ENCODE assay signal across 8 cellular contexts in genomic region chr17:76262732-76263344, GRCh38. TPM values are rescaled to one million over a fixed set of nuclear protein-coding genes. Genes with fewer than 3 reads are reported as not detected.
A peak's percentile ranks its signal among the peaks of the same experiment; 100 is the strongest.
DNase-seq lines count a peak whose midpoint lies in the region; ATAC-seq, FAIRE-seq and TF ChIP-seq lines count a peak whose summit lies in the region.
"Had no signal": no experiment of that assay in that cellular context is flagged by ENCODE, and none has a peak within 500 bp of the region (broad histone marks: within the 10 kb centered on the region; RNA-seq: fewer than 3 reads in every experiment).

No MANE protein-coding gene starts in this region.

- no peaks in the 10 kb centered on the region for H4K20me1 ChIP-seq in neural progenitor cell (ENCODE audit: low read depth)

- H3K9ac ChIP-seq in neural progenitor cell, result no peak overlapping the region

- H2AFZ ChIP-seq in neural progenitor cell (replicated peaks), result no peak overlapping the region

- H3K4me3 ChIP-seq in neural progenitor cell, result no peak overlapping the region
- H3K4me3 ChIP-seq: lung had no signal

- peaks cover 15% of the 10 kb centered on the region for H3K36me3 Mint-ChIP-seq in activated naive CD8-positive, alpha-beta T cell treated with anti-CD3 and anti-CD28 coated beads, Interleukin-2, amount 50 U/mL, for 24 hours (ENCODE audit: low read depth)
- peaks cover 2% of the 10 kb centered on the region for H3K36me3 Mint-ChIP-seq in neural progenitor cell

- peaks cover 25% of the 10 kb centered on the region for H3K79me2 ChIP-seq in neural progenitor cell (ENCODE audit: low read depth)

- no peak for TF ChIP-seq CTCF in neural progenitor cell (IDR thresholded peaks at IDR 0.05)

- peak overlapping the region; percentile 52 for H3K4me3 Mint-ChIP-seq in activated naive CD8-positive, alpha-beta T cell treated with anti-CD3 and anti-CD28 coated beads, Interleukin-2, amount 50 U/mL, for 24 hours
- no peak overlapping the region for H3K4me3 Mint-ChIP-seq in neural progenitor cell

- H3K4me2 ChIP-seq in neural progenitor cell, result no peak overlapping the region

- peaks cover 43% of the 10 kb centered on the region for H3K4me1 Mint-ChIP-seq in activated naive CD8-positive, alpha-beta T cell treated with anti-CD3 and anti-CD28 coated beads, Interleukin-2, amount 50 U/mL, for 24 hours
- H3K4me1 Mint-ChIP-seq in neural progenitor cell, result peaks cover 44% of the 10 kb centered on the region

- FAIRE-seq in GM18507 (lab: Jason Lieb, UNC) (peak; percentile 92), RCC 7860 (lab: Jason Lieb, UNC) (no peak), frontal cortex (lab: Jason Lieb, UNC) (no peak)

- H3K36me3 ChIP-seq in neural progenitor cell, result no peaks in the 10 kb centered on the region

- no peak overlapping the region for H3K27ac ChIP-seq in neural progenitor cell

- no peak for ATAC-seq in activated naive CD8-positive, alpha-beta T cell treated with anti-CD3 and anti-CD28 coated beads, Interleukin-2, amount 50 U/mL, for 24 hours
- no peak for ATAC-seq in GM21619 (IDR thresholded peaks at IDR 0.05; ENCODE audit: unreplicated experiment)

- no peaks in the 10 kb centered on the region for H3K9me3 ChIP-seq in neural progenitor cell (ENCODE audit: low read depth)

- H3K27me3 ChIP-seq in neural progenitor cell, result no peaks in the 10 kb centered on the region

- peaks cover 22% of the 10 kb centered on the region for H3F3A ChIP-seq in neural progenitor cell (ENCODE audit: low read depth)

- H3K9me3 Mint-ChIP-seq in activated naive CD8-positive, alpha-beta T cell treated with anti-CD3 and anti-CD28 coated beads, Interleukin-2, amount 50 U/mL, for 24 hours, result no peaks in the 10 kb centered on the region
- H3K9me3 Mint-ChIP-seq in neural progenitor cell, result no peaks in the 10 kb centered on the region

- H3K27me3 Mint-ChIP-seq in activated naive CD8-positive, alpha-beta T cell treated with anti-CD3 and anti-CD28 coated beads, Interleukin-2, amount 50 U/mL, for 24 hours, result no peaks in the 10 kb centered on the region
- H3K27me3 Mint-ChIP-seq in neural progenitor cell (ENCODE audit: insufficient read depth, low read depth), result peaks cover 11% of the 10 kb centered on the region

- DNase-seq in GM18507 (ENCODE audit: extremely low spot score, insufficient read length, low read depth), result no peak
- DNase-seq in NCI-H2227 (lab: John Stamatoyannopoulos, UW; ENCODE audit: unreplicated experiment), result peak; percentile 61
- peak; percentile 51 for DNase-seq in activated naive CD8-positive, alpha-beta T cell treated with anti-CD3 and anti-CD28 coated beads, Interleukin-2, amount 50 U/mL, for 24 hours
- DNase-seq in neural progenitor cell (ENCODE audit: low spot score), result no peak
- no peak for DNase-seq in RCC 7860 (ENCODE audit: low spot score)
- no peak for DNase-seq in frontal cortex (ENCODE audit: low spot score in 2 of 2)

- H3K4me1 ChIP-seq in neural progenitor cell, result peaks cover 31% of the 10 kb centered on the region

- H3K27ac Mint-ChIP-seq in activated naive CD8-positive, alpha-beta T cell treated with anti-CD3 and anti-CD28 coated beads, Interleukin-2, amount 50 U/mL, for 24 hours, result peak overlapping the region; percentile 90
- H3K27ac Mint-ChIP-seq in neural progenitor cell, result peak overlapping the region; percentile 55

RNA-seq across cellular contexts. Expression of gene UBALD2, which starts 2.3 kb away (rescaled TPM):
- 4.2 and 10.7 TPM in 2 replicates for total RNA-seq in neural progenitor cell (ENCODE audit: low replicate concordance)
- total RNA-seq in frontal cortex, result 3.3 TPM

RNA-seq across cellular contexts. Expression of gene RNF157, which starts 22.5 kb away (rescaled TPM):
- total RNA-seq in neural progenitor cell (ENCODE audit: low replicate concordance) (18.5 and 21.0 TPM in 2 replicates), frontal cortex (18.3 TPM)

RNA-seq across cellular contexts. Expression of gene QRICH2, which starts 45.2 kb away (rescaled TPM):
- total RNA-seq in neural progenitor cell (ENCODE audit: low replicate concordance) (1.7 and 2.3 TPM in 2 replicates), frontal cortex (6.9 TPM)

Comparison
In these comparisons a context has a peak if more than half of its experiments do, and no peak if none do; other contexts are left out.
1. DNase-seq: peak in NCI-H2227 (single experiment) and activated naive CD8-positive, alpha-beta T cell treated with anti-CD3 and anti-CD28 coated beads, Interleukin-2, amount 50 U/mL, for 24 hours (single experiment); none in GM18507 (single experiment), neural progenitor cell (single experiment), RCC 7860 (single experiment) and frontal cortex (0 of 2).